ENCODE assay signal across 11 cellular contexts in genomic region chr9:110578575-110578895, GRCh38. TPM values are rescaled to one million over a fixed set of nuclear protein-coding genes. Genes with fewer than 3 reads are reported as not detected.
DNase-seq lines count a peak whose midpoint lies in the region; ATAC-seq and TF ChIP-seq lines count a peak whose summit lies in the region.
"Had no signal": no experiment of that assay in that cellular context is flagged by ENCODE, and none has a peak within 500 bp of the region (broad histone marks: within the 10 kb centered on the region; RNA-seq: fewer than 3 reads in every experiment).

No MANE protein-coding gene starts in this region.

- POLR2A ChIA-PET in AG04449 (lab: Yijun Ruan, JAX): interaction anchor here (0.9 kb wide), 1 partner anchor 45 kb away, joined by 3 read pairs; no protein-coding TSS in a partner anchor
- POLR2A ChIA-PET in CD4-positive, alpha-beta memory T cell (lab: Charles Lee; ENCODE audit: partially characterized antibody): no interaction called here

- H3K9me3 Mint-ChIP-seq in osteocyte (ENCODE audit: unreplicated experiment) (peaks cover 6% of the 10 kb centered on the region), immature natural killer cell (peaks cover 3 to 31% (median 7%) of the 10 kb centered on the region in 6 donors)
- peaks cover 0 to 10% (median 2%) of the 10 kb centered on the region in 8 donors for H3K9me3 Mint-ChIP-seq in CD4-positive, alpha-beta memory T cell

- peaks cover 0 to 16% (median 0%) of the 10 kb centered on the region in 4 donors for H3K4me1 ChIP-seq in Peyer's patch
- no peaks in the 10 kb centered on the region for H3K4me1 ChIP-seq in CD4-positive, alpha-beta memory T cell (ENCODE audit: insufficient read depth, low read length)

- CTCF ChIA-PET in AG04449 (lab: Yijun Ruan, JAX): no interaction called here
- CTCF ChIA-PET in CD4-positive, alpha-beta memory T cell (lab: Charles Lee; ENCODE audit: partially characterized antibody): no interaction called here

- no peak for TF ChIP-seq POLR2A in Peyer's patch (IDR thresholded peaks at IDR 0.05)

- TF ChIP-seq CTCF in AG04449 (IDR thresholded peaks at IDR 0.05; ENCODE audit: insufficient read depth, low read length, missing control alignments) (no peak), Peyer's patch (IDR thresholded peaks at IDR 0.05) (no peak), fibroblast of pulmonary artery (IDR thresholded peaks at IDR 0.05; ENCODE audit: low read length, missing control alignments) (no peak), osteocyte (IDR thresholded peaks at IDR 0.05) (no peak), omental fat pad (IDR thresholded peaks at IDR 0.05) (no peak)

- DNase-seq in AG04449 (ENCODE audit: low read depth, low spot score) (no peak), Peyer's patch (no peak), fibroblast of pulmonary artery (ENCODE audit: low read depth) (no peak), osteocyte (ENCODE audit: extremely low spot score, unreplicated experiment) (no peak), omental fat pad (ENCODE audit: low spot score) (no peak), immature natural killer cell (no peak)
- DNase-seq in CD4-positive, alpha-beta memory T cell: no peak
- DNase-seq: activated CD4-positive, CD25-positive, alpha-beta regulatory T cell treated with anti-CD3 and anti-CD28 coated beads, Interleukin-2, amount 50 U/mL, for 72 hours; NCI-H524 treated with DMSO at 0.1 percent for 48 hours had no signal

- peak overlapping the region; percentile 63 to 83 (median 67) for H3K27ac ChIP-seq in Peyer's patch
- H3K27ac ChIP-seq in CD4-positive, alpha-beta memory T cell (ENCODE audit: low read depth, low read length): no peak overlapping the region

- ATAC-seq in omental fat pad (ENCODE audit: low FRiP score) (no peak), GM19397 (IDR thresholded peaks at IDR 0.05; ENCODE audit: unreplicated experiment) (no peak)

- H3K4me3 Mint-ChIP-seq in osteocyte (ENCODE audit: unreplicated experiment) (peak overlapping the region; percentile 95), immature natural killer cell (no peak overlapping the region)
- peak overlapping the region in 1 of 8 donors; percentile 34 for H3K4me3 Mint-ChIP-seq in CD4-positive, alpha-beta memory T cell

- H3K4me3 ChIP-seq in AG04449 (ENCODE audit: low read depth, low read length) (peak overlapping the region; percentile 64), Peyer's patch (peak overlapping the region; percentile 24 to 55 (median 42)), fibroblast of pulmonary artery (replicated peaks; ENCODE audit: low read depth, low read length) (peak overlapping the region; percentile 71)
- no peak overlapping the region for H3K4me3 ChIP-seq in CD4-positive, alpha-beta memory T cell (ENCODE audit: low read length in 2 of 2)

- intact Hi-C loops in CD4-positive, alpha-beta memory T cell (cut with micrococcal nuclease): no loop called here

- H3K27me3 Mint-ChIP-seq in osteocyte (ENCODE audit: unreplicated experiment) (peaks cover 32% of the 10 kb centered on the region), immature natural killer cell (ENCODE audit: low read depth in 3 of 3) (peaks cover 9 to 12% (median 11%) of the 10 kb centered on the region in 3 donors)
- peaks cover 20 to 28% of the 10 kb centered on the region in 2 donors for H3K27me3 Mint-ChIP-seq in CD4-positive, alpha-beta memory T cell

- H3K9me3 ChIP-seq in Peyer's patch: no peaks in the 10 kb centered on the region
- H3K9me3 ChIP-seq in CD4-positive, alpha-beta memory T cell (ENCODE audit: control insufficient read depth in 1 of 2, low read length in 2 of 2): no peaks in the 10 kb centered on the region

- peak overlapping the region; percentile 41 for H3K27ac Mint-ChIP-seq in osteocyte (ENCODE audit: unreplicated experiment)
- H3K27ac Mint-ChIP-seq in CD4-positive, alpha-beta memory T cell: no peak overlapping the region
- H3K27ac Mint-ChIP-seq in immature natural killer cell: no peak overlapping the region
- H3K27ac Mint-ChIP-seq: IgD-negative memory B cell had no signal

- no peaks in the 10 kb centered on the region for H3K36me3 ChIP-seq in Peyer's patch
- H3K36me3 ChIP-seq in CD4-positive, alpha-beta memory T cell (ENCODE audit: insufficient read depth, low read length): no peaks in the 10 kb centered on the region

- peaks cover 0 to 7% of the 10 kb centered on the region in 2 donors for H3K27me3 ChIP-seq in Peyer's patch
- no peaks in the 10 kb centered on the region for H3K27me3 ChIP-seq in CD4-positive, alpha-beta memory T cell (ENCODE audit: insufficient read depth, low read length)

- H3K36me3 Mint-ChIP-seq in osteocyte (ENCODE audit: unreplicated experiment): peaks cover 2% of the 10 kb centered on the region
- no peaks in the 10 kb centered on the region for H3K36me3 Mint-ChIP-seq in CD4-positive, alpha-beta memory T cell
- H3K36me3 Mint-ChIP-seq in immature natural killer cell: peaks cover 0 to 4% (median 0%) of the 10 kb centered on the region in 3 donors
- H3K36me3 Mint-ChIP-seq: IgD-negative memory B cell had no signal

- H3K4me1 Mint-ChIP-seq in osteocyte (ENCODE audit: unreplicated experiment) (peaks cover 28% of the 10 kb centered on the region), immature natural killer cell (no peaks in the 10 kb centered on the region)
- H3K4me1 Mint-ChIP-seq in CD4-positive, alpha-beta memory T cell: peaks cover 0 to 5% (median under 1%) of the 10 kb centered on the region in 4 donors

RNA-seq across cellular contexts. Expression of gene SVEP1, which starts 1.0 kb away (rescaled TPM):
- total RNA-seq in Peyer's patch: 10 to 100 TPM in 2 of 4 donors, 1 to 10 TPM in 2; 6.1 to 40.1 (median 17.3) TPM
- 2.8 and 3.1 TPM in 2 replicates for total RNA-seq in osteocyte
- not detected for total RNA-seq in CD4-positive, alpha-beta memory T cell
- not detected for polyA plus RNA-seq in CD4-positive, alpha-beta memory T cell
- 100 to 1,000 TPM; 140 to 465 (median 209) TPM for total RNA-seq in omental fat pad
- polyA plus RNA-seq in immature natural killer cell: under 1 TPM in 1 of 3 donors, not detected in 2; 0.03 TPM
- polyA plus RNA-seq: IgD-negative memory B cell had no signal

Comparison
In these comparisons a context has a peak if more than half of its experiments do, and no peak if none do; other contexts are left out.
1. H3K4me3 ChIP-seq: peak in AG04449 (single experiment), Peyer's patch (4 of 4) and fibroblast of pulmonary artery (single experiment); none in CD4-positive, alpha-beta memory T cell (0 of 2).